In genomic region chr2:10564876-10565425, GRCh38 we compare ENCODE assay signal across 20 cellular contexts.
"Had no signal": no experiment of that assay in that cellular context is flagged by ENCODE, and none has a peak within 500 bp of the region (broad histone marks: within the 10 kb centered on the region; RNA-seq: fewer than 3 reads in every experiment).

No MANE protein-coding gene starts in this region.

- H3K9me3 Mint-ChIP-seq: activated CD4-positive, alpha-beta memory T cell treated with anti-CD3 and anti-CD28 coated beads for 36 hours; stimulated activated naive CD8-positive, alpha-beta T cell treated with anti-CD3 and anti-CD28 coated beads, Interleukin-15, amount 100 ng/mL, for 72 hours had no signal

- H3K36me3 ChIP-seq: adrenal gland had no signal

- H3K27me3 ChIP-seq: adrenal gland, body of pancreas, sigmoid colon, testis had no signal

- H3K27ac Mint-ChIP-seq: activated CD4-positive, alpha-beta memory T cell treated with anti-CD3 and anti-CD28 coated beads for 36 hours; nephron progenitor cell had no signal

- DNase-seq: activated CD4-positive, alpha-beta memory T cell treated with anti-CD3 and anti-CD28 coated beads for 36 hours; activated naive CD4-positive, alpha-beta T cell treated with anti-CD3 and anti-CD28 coated beads, Interleukin-2, amount 50 U/mL, for 16 hours; adrenal gland; body of pancreas; central memory CD4-positive, alpha-beta T cell; dermis blood vessel endothelial cell; erythroblast; hypothalamus; left cardiac atrium; lower lobe of right lung; mucosa of descending colon; nephron progenitor cell; sigmoid colon; stimulated activated CD4-positive, alpha-beta T cell treated with anti-CD3 and anti-CD28 coated beads, Interleukin-4, amount 100 ng/mL, for 1 hour; stimulated activated CD8-positive, alpha-beta memory T cell treated with anti-CD3 and anti-CD28 coated beads, Interleukin-4, amount 100 ng/mL, for 48 hours; stimulated activated naive CD8-positive, alpha-beta T cell treated with anti-CD3 and anti-CD28 coated beads, Interleukin-15, amount 100 ng/mL, for 72 hours; T-cell; T1000; testis had no signal

- H3K4me3 Mint-ChIP-seq: activated CD4-positive, alpha-beta memory T cell treated with anti-CD3 and anti-CD28 coated beads for 36 hours; nephron progenitor cell; stimulated activated naive CD8-positive, alpha-beta T cell treated with anti-CD3 and anti-CD28 coated beads, Interleukin-15, amount 100 ng/mL, for 72 hours; T-cell had no signal

- H3K4me1 Mint-ChIP-seq: stimulated activated naive CD8-positive, alpha-beta T cell treated with anti-CD3 and anti-CD28 coated beads, Interleukin-15, amount 100 ng/mL, for 72 hours; T-cell had no signal

- H3K27ac ChIP-seq: adrenal gland, body of pancreas, lower lobe of right lung, sigmoid colon, testis, VCaP had no signal

- H3K4me1 ChIP-seq: adrenal gland, sigmoid colon, testis had no signal

- H3K4me3 ChIP-seq: adrenal gland, body of pancreas, lower lobe of right lung, mucosa of descending colon, sigmoid colon, testis had no signal

- H3K27me3 Mint-ChIP-seq: activated CD4-positive, alpha-beta memory T cell treated with anti-CD3 and anti-CD28 coated beads for 36 hours; stimulated activated naive CD8-positive, alpha-beta T cell treated with anti-CD3 and anti-CD28 coated beads, Interleukin-15, amount 100 ng/mL, for 72 hours; T-cell had no signal

- ATAC-seq: body of pancreas; left cardiac atrium; lower lobe of right lung; mucosa of descending colon; stimulated activated naive CD8-positive, alpha-beta T cell treated with anti-CD3 and anti-CD28 coated beads, Interleukin-15, amount 100 ng/mL, for 72 hours; T-cell had no signal

- H3K9me3 ChIP-seq: adrenal gland, body of pancreas, lower lobe of right lung, mucosa of descending colon, sigmoid colon, testis had no signal
